Comparison of ENCODE assay signal across 1 cellular context in genomic region chr3:47824541-47825473, GRCh38.
A peak's percentile ranks its signal among the peaks of the same experiment; 100 is the strongest.
TF ChIP-seq lines count a peak whose summit lies in the region.

No MANE protein-coding gene starts in this region.

TF ChIP-seq in HepG2, 621 proteins besides CTCF, POLR2A, EP300 and RAD21 (continued from another document and continues in another):
- TF ChIP-seq ZBTB33 (CRISPR knock-in tag; IDR thresholded peaks at IDR 0.05) (0 out of 2 replicates have a peak, but pooled peaks have one; percentile 5), ZNF337 (CRISPR knock-in tag; IDR thresholded peaks at IDR 0.05; ENCODE audit: borderline replicate concordance, low read depth) (no peak), ATF6 (CRISPR knock-in tag; conservative IDR thresholded peaks at IDR 0.05) (0 out of 2 replicates have a peak, but pooled peaks have one; percentile 64), ZNF816 (CRISPR knock-in tag; IDR thresholded peaks at IDR 0.05; ENCODE audit: borderline replicate concordance) (no peak; the same call in 1 of the 2 replicates), MTF1 (CRISPR knock-in tag; IDR thresholded peaks at IDR 0.05) (0 out of 2 replicates have a peak, but pooled peaks have one; percentile 63), IKZF4 (CRISPR knock-in tag; IDR thresholded peaks at IDR 0.05; ENCODE audit: borderline replicate concordance, low read depth, not compliant biosample characterization) (peak; percentile 78), TBX2 (CRISPR knock-in tag; IDR thresholded peaks at IDR 0.05; ENCODE audit: borderline replicate concordance) (peak; percentile 87), GATAD1 (CRISPR knock-in tag; IDR thresholded peaks at IDR 0.05) (peak; percentile 92), TAF1 (CRISPR knock-in tag; IDR thresholded peaks at IDR 0.05) (peak; percentile 97), ARID5B (CRISPR knock-in tag; IDR thresholded peaks at IDR 0.05) (peak; percentile 45), ETV5 (CRISPR knock-in tag; IDR thresholded peaks at IDR 0.05; ENCODE audit: borderline replicate concordance) (no peak), PATZ1 (CRISPR knock-in tag; IDR thresholded peaks at IDR 0.05) (no peak), NFE2L1 (CRISPR knock-in tag; IDR thresholded peaks at IDR 0.05; ENCODE audit: borderline replicate concordance) (no peak), HNF1B (CRISPR knock-in tag; IDR thresholded peaks at IDR 0.05) (no peak), ZNF839 (CRISPR knock-in tag; IDR thresholded peaks at IDR 0.05; ENCODE audit: borderline replicate concordance) (peak; percentile 81; the same call in 1 of the 2 replicates), RXRA (CRISPR knock-in tag; IDR thresholded peaks at IDR 0.05) (peak; percentile 49; the same call in 1 of the 2 replicates), MNT (IDR thresholded peaks at IDR 0.05) (no peak), TRAFD1 (CRISPR knock-in tag; IDR thresholded peaks at IDR 0.05; ENCODE audit: borderline replicate concordance) (no peak), PBX3 (CRISPR knock-in tag; IDR thresholded peaks at IDR 0.05; ENCODE audit: borderline replicate concordance) (no peak), ZNF503 (CRISPR knock-in tag; IDR thresholded peaks at IDR 0.05) (peak; percentile 60; the same call in 1 of the 2 replicates), DR1 (CRISPR knock-in tag; IDR thresholded peaks at IDR 0.05) (peak; percentile 72), ZBTB4 (CRISPR knock-in tag; IDR thresholded peaks at IDR 0.05; ENCODE audit: borderline replicate concordance) (no peak), FUBP1 (CRISPR knock-in tag; IDR thresholded peaks at IDR 0.05; ENCODE audit: borderline replicate concordance) (no peak; the same call in 1 of the 2 replicates), PRPF4 (IDR thresholded peaks at IDR 0.05; ENCODE audit: low read depth, low read length, poor library complexity, severe bottlenecking) (no peak), ZNF546 (CRISPR knock-in tag; conservative IDR thresholded peaks at IDR 0.05) (no peak), CBX5 (CRISPR knock-in tag; IDR thresholded peaks at IDR 0.05; ENCODE audit: borderline replicate concordance) (no peak)
